1 cellular context compared by ENCODE assay signal in the genomic region with DNA sequence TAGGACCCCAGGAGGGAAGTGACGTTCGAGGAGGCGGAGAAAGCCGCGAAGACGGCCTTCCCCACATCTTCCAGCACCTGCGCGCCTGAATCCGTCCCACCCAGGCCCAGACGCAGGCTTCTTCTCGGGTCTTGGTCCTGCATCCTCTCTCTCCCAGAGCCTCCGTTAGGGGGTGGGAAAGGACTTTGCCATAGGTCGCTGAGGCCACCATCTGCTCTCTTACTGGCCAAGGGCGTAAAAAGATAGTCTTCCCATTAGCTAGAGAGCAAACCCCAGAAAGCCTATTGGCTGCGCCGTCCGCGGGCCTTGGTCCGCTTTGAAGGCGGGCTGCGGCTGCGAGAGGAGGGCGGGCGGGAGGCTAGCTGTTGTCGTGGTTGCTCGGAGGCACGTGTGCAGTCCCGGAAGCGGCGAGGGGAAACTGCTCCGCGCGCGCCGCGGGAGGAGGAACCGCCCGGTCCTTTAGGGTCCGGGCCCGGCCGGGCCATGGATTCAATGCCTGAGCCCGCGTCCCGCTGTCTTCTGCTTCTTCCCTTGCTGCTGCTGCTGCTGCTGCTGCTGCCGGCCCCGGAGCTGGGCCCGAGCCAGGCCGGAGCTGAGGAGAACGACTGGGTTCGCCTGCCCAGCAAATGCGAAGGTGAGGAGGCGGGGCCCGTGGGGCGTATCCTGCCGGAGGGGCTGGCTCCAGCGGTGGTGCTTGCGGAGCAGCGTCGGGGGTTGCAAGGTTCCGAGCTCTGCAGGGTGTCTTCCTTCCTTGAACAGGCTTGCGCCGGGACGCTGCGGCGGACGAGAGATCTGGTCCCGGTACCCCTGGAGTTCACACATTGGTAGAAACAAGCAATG.
A peak's percentile ranks its signal among the peaks of the same experiment; 100 is the strongest.
TF ChIP-seq lines count a peak whose summit lies in the region.

A gene (plus strand): TSS at position 393 of the 840 bp plus-strand sequence. CDS start 91 bp downstream, at position 484.

TF ChIP-seq in HepG2, 621 proteins besides CTCF, POLR2A, EP300 and RAD21 (continued from another document and continues in another):
- TF ChIP-seq, protein P1, sequence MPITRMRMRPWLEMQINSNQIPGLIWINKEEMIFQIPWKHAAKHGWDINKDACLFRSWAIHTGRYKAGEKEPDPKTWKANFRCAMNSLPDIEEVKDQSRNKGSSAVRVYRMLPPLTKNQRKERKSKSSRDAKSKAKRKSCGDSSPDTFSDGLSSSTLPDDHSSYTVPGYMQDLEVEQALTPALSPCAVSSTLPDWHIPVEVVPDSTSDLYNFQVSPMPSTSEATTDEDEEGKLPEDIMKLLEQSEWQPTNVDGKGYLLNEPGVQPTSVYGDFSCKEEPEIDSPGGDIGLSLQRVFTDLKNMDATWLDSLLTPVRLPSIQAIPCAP (CRISPR knock-in tag; IDR thresholded peaks at IDR 0.05; ENCODE audit: low read depth) = peak; percentile 69; the same call in 1 of the 2 replicates
- TF ChIP-seq, protein P2, sequence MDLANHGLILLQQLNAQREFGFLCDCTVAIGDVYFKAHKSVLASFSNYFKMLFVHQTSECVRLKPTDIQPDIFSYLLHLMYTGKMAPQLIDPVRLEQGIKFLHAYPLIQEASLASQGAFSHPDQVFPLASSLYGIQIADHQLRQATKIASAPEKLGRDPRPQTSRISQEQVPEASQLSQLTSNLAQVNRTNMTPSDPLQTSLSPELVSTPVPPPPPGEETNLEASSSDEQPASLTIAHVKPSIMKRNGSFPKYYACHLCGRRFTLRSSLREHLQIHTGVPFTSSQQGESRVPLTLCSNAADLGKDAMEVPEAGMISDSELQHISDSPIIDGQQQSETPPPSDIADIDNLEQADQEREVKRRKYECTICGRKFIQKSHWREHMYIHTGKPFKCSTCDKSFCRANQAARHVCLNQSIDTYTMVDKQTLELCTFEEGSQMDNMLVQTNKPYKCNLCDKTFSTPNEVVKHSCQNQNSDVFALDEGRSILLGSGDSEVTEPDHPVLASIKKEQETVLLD (CRISPR knock-in tag; IDR thresholded peaks at IDR 0.05; ENCODE audit: low read depth) = peak; percentile 94
- no peak for TF ChIP-seq ZC3H4 (CRISPR knock-in tag; IDR thresholded peaks at IDR 0.05; ENCODE audit: borderline replicate concordance)
- peak; percentile 97 for TF ChIP-seq ZNF124 (CRISPR knock-in tag; IDR thresholded peaks at IDR 0.05)
- TF ChIP-seq ZFY (CRISPR knock-in tag; IDR thresholded peaks at IDR 0.05) = peak; percentile 96
- peak; percentile 94 for TF ChIP-seq POGZ (CRISPR knock-in tag; IDR thresholded peaks at IDR 0.05)
- TF ChIP-seq, protein P3, sequence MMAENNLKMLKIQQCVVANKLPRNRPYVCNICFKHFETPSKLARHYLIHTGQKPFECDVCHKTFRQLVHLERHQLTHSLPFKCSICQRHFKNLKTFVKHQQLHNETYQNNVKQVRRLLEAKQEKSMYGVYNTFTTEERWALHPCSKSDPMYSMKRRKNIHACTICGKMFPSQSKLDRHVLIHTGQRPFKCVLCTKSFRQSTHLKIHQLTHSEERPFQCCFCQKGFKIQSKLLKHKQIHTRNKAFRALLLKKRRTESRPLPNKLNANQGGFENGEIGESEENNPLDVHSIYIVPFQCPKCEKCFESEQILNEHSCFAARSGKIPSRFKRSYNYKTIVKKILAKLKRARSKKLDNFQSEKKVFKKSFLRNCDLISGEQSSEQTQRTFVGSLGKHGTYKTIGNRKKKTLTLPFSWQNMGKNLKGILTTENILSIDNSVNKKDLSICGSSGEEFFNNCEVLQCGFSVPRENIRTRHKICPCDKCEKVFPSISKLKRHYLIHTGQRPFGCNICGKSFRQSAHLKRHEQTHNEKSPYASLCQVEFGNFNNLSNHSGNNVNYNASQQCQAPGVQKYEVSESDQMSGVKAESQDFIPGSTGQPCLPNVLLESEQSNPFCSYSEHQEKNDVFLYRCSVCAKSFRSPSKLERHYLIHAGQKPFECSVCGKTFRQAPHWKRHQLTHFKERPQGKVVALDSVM (CRISPR knock-in tag; IDR thresholded peaks at IDR 0.05) = peak; percentile 93
- TF ChIP-seq ZNF678 (CRISPR knock-in tag; IDR thresholded peaks at IDR 0.05) = peak; percentile 98
- TF ChIP-seq ZZZ3 (CRISPR knock-in tag; IDR thresholded peaks at IDR 0.05; ENCODE audit: borderline replicate concordance) = peak; percentile 82; the same call in 1 of the 2 replicates
- peak; percentile 95 for TF ChIP-seq HIVEP1 (CRISPR knock-in tag; IDR thresholded peaks at IDR 0.05)
- TF ChIP-seq, protein P4, sequence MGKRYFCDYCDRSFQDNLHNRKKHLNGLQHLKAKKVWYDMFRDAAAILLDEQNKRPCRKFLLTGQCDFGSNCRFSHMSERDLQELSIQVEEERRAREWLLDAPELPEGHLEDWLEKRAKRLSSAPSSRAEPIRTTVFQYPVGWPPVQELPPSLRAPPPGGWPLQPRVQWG (CRISPR knock-in tag; IDR thresholded peaks at IDR 0.05; ENCODE audit: borderline replicate concordance, low read depth) = no peak
- peak; percentile 86 for TF ChIP-seq SALL2 (CRISPR knock-in tag; IDR thresholded peaks at IDR 0.05)
- peak; percentile 78 for TF ChIP-seq ZNF256 (CRISPR knock-in tag; conservative IDR thresholded peaks at IDR 0.05)
- peak; percentile 100 for TF ChIP-seq ZNF781 (CRISPR knock-in tag; IDR thresholded peaks at IDR 0.05; ENCODE audit: borderline replicate concordance, not compliant biosample characterization)
- TF ChIP-seq, protein P5, sequence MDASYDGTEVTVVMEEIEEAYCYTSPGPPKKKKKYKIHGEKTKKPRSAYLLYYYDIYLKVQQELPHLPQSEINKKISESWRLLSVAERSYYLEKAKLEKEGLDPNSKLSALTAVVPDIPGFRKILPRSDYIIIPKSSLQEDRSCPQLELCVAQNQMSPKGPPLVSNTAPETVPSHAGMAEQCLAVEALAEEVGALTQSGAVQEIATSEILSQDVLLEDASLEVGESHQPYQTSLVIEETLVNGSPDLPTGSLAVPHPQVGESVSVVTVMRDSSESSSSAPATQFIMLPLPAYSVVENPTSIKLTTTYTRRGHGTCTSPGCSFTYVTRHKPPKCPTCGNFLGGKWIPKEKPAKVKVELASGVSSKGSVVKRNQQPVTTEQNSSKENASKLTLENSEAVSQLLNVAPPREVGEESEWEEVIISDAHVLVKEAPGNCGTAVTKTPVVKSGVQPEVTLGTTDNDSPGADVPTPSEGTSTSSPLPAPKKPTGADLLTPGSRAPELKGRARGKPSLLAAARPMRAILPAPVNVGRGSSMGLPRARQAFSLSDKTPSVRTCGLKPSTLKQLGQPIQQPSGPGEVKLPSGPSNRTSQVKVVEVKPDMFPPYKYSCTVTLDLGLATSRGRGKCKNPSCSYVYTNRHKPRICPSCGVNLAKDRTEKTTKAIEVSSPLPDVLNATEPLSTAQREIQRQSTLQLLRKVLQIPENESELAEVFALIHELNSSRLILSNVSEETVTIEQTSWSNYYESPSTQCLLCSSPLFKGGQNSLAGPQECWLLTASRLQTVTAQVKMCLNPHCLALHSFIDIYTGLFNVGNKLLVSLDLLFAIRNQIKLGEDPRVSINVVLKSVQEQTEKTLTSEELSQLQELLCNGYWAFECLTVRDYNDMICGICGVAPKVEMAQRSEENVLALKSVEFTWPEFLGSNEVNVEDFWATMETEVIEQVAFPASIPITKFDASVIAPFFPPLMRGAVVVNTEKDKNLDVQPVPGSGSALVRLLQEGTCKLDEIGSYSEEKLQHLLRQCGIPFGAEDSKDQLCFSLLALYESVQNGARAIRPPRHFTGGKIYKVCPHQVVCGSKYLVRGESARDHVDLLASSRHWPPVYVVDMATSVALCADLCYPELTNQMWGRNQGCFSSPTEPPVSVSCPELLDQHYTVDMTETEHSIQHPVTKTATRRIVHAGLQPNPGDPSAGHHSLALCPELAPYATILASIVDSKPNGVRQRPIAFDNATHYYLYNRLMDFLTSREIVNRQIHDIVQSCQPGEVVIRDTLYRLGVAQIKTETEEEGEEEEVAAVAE (CRISPR knock-in tag; IDR thresholded peaks at IDR 0.05; ENCODE audit: borderline replicate concordance) = peak; percentile 81
- TF ChIP-seq, protein P6, sequence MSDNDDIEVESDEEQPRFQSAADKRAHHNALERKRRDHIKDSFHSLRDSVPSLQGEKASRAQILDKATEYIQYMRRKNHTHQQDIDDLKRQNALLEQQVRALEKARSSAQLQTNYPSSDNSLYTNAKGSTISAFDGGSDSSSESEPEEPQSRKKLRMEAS (IDR thresholded peaks at IDR 0.05) = peak; percentile 100
- TF ChIP-seq ZNF556 (CRISPR knock-in tag; IDR thresholded peaks at IDR 0.05; ENCODE audit: borderline replicate concordance) = peak; percentile 99
- TF ChIP-seq GATAD1 (CRISPR knock-in tag; IDR thresholded peaks at IDR 0.05) = peak; percentile 85
- TF ChIP-seq ZBTB3 (CRISPR knock-in tag; IDR thresholded peaks at IDR 0.05; ENCODE audit: borderline replicate concordance, low read depth) = peak; percentile 85; the same call in 1 of the 2 replicates
- no peak; the same call in 1 of the 2 replicates for TF ChIP-seq ZNF7 (CRISPR knock-in tag; IDR thresholded peaks at IDR 0.05)
- no peak for TF ChIP-seq ZNF460 (CRISPR knock-in tag; IDR thresholded peaks at IDR 0.05; ENCODE audit: borderline replicate concordance)
- TF ChIP-seq XBP1 (CRISPR knock-in tag; IDR thresholded peaks at IDR 0.05) = peak; percentile 91; the same call in 1 of the 2 replicates
- peak; percentile 59 for TF ChIP-seq AGO1 (IDR thresholded peaks at IDR 0.05; ENCODE audit: low read depth, low read length, poor library complexity, severe bottlenecking)
- no peak for TF ChIP-seq PHB2 (IDR thresholded peaks at IDR 0.05; ENCODE audit: partially characterized antibody)
- TF ChIP-seq, protein P7, sequence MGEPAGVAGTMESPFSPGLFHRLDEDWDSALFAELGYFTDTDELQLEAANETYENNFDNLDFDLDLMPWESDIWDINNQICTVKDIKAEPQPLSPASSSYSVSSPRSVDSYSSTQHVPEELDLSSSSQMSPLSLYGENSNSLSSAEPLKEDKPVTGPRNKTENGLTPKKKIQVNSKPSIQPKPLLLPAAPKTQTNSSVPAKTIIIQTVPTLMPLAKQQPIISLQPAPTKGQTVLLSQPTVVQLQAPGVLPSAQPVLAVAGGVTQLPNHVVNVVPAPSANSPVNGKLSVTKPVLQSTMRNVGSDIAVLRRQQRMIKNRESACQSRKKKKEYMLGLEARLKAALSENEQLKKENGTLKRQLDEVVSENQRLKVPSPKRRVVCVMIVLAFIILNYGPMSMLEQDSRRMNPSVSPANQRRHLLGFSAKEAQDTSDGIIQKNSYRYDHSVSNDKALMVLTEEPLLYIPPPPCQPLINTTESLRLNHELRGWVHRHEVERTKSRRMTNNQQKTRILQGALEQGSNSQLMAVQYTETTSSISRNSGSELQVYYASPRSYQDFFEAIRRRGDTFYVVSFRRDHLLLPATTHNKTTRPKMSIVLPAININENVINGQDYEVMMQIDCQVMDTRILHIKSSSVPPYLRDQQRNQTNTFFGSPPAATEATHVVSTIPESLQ (CRISPR knock-in tag; conservative IDR thresholded peaks at IDR 0.05) = no peak; the same call in 1 of the 2 replicates
- peak; percentile 92 for TF ChIP-seq ZNF33B (CRISPR knock-in tag; IDR thresholded peaks at IDR 0.05)
- peak; percentile 97; the same call in 1 of the 2 replicates for TF ChIP-seq ZNF615 (CRISPR knock-in tag; IDR thresholded peaks at IDR 0.05; ENCODE audit: borderline replicate concordance)
- no peak for TF ChIP-seq ARNT (IDR thresholded peaks at IDR 0.05)
- TF ChIP-seq FOXK2 (IDR thresholded peaks at IDR 0.05) = peak; percentile 96
- TF ChIP-seq, protein P8, sequence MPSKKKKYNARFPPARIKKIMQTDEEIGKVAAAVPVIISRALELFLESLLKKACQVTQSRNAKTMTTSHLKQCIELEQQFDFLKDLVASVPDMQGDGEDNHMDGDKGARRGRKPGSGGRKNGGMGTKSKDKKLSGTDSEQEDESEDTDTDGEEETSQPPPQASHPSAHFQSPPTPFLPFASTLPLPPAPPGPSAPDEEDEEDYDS (CRISPR knock-in tag; IDR thresholded peaks at IDR 0.05) = peak; percentile 64; the same call in 1 of the 2 replicates
- TF ChIP-seq, protein P9, sequence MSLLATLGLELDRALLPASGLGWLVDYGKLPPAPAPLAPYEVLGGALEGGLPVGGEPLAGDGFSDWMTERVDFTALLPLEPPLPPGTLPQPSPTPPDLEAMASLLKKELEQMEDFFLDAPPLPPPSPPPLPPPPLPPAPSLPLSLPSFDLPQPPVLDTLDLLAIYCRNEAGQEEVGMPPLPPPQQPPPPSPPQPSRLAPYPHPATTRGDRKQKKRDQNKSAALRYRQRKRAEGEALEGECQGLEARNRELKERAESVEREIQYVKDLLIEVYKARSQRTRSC (CRISPR knock-in tag; IDR thresholded peaks at IDR 0.05; ENCODE audit: low read depth) = peak; percentile 93; the same call in 1 of the 2 replicates
- TF ChIP-seq KDM4B (CRISPR knock-in tag; IDR thresholded peaks at IDR 0.05) = peak; percentile 77; the same call in 1 of the 2 replicates
- TF ChIP-seq, protein P10, sequence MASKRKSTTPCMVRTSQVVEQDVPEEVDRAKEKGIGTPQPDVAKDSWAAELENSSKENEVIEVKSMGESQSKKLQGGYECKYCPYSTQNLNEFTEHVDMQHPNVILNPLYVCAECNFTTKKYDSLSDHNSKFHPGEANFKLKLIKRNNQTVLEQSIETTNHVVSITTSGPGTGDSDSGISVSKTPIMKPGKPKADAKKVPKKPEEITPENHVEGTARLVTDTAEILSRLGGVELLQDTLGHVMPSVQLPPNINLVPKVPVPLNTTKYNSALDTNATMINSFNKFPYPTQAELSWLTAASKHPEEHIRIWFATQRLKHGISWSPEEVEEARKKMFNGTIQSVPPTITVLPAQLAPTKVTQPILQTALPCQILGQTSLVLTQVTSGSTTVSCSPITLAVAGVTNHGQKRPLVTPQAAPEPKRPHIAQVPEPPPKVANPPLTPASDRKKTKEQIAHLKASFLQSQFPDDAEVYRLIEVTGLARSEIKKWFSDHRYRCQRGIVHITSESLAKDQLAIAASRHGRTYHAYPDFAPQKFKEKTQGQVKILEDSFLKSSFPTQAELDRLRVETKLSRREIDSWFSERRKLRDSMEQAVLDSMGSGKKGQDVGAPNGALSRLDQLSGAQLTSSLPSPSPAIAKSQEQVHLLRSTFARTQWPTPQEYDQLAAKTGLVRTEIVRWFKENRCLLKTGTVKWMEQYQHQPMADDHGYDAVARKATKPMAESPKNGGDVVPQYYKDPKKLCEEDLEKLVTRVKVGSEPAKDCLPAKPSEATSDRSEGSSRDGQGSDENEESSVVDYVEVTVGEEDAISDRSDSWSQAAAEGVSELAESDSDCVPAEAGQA (IDR thresholded peaks at IDR 0.05; ENCODE audit: low read depth) = no peak
- TF ChIP-seq, protein P10 (CRISPR knock-in tag; IDR thresholded peaks at IDR 0.05; ENCODE audit: borderline replicate concordance) = peak; percentile 57; the same call in 1 of the 2 replicates
- no peak for TF ChIP-seq HNRNPUL1 (IDR thresholded peaks at IDR 0.05; ENCODE audit: low read depth, low read length)
